9 cellular contexts compared by ENCODE assay signal in genomic region chr20:36471885-36472642, GRCh38.
DNase-seq lines count a peak whose midpoint lies in the region; ATAC-seq and TF ChIP-seq lines count a peak whose summit lies in the region.
"Had no signal": no experiment of that assay in that cellular context is flagged by ENCODE, and none has a peak within 500 bp of the region (broad histone marks: within the 10 kb centered on the region; RNA-seq: fewer than 3 reads in every experiment).

No MANE protein-coding gene starts in this region.

- peaks cover 51% of the 10 kb centered on the region for H3K4me1 Mint-ChIP-seq in activated T-cell treated with anti-CD3 and anti-CD28 coated beads, Interleukin-2, amount 50 U/mL, for 24 hours (ENCODE audit: low read depth)
- H3K4me1 Mint-ChIP-seq in activated naive CD8-positive, alpha-beta T cell treated with anti-CD3 and anti-CD28 coated beads for 36 hours, result peaks cover 44% of the 10 kb centered on the region
- peaks cover 52% of the 10 kb centered on the region for H3K4me1 Mint-ChIP-seq in memory B cell

- H3K9me3 Mint-ChIP-seq in activated T-cell treated with anti-CD3 and anti-CD28 coated beads, Interleukin-2, amount 50 U/mL, for 24 hours, result no peaks in the 10 kb centered on the region
- no peaks in the 10 kb centered on the region for H3K9me3 Mint-ChIP-seq in activated naive CD8-positive, alpha-beta T cell treated with anti-CD3 and anti-CD28 coated beads for 36 hours
- no peaks in the 10 kb centered on the region for H3K9me3 Mint-ChIP-seq in memory B cell

- no peaks in the 10 kb centered on the region for H3K27me3 ChIP-seq in tibial artery

- H3K27ac Mint-ChIP-seq in activated T-cell treated with anti-CD3 and anti-CD28 coated beads, Interleukin-2, amount 50 U/mL, for 24 hours, result peak overlapping the region; percentile 86
- peak overlapping the region; percentile 75 for H3K27ac Mint-ChIP-seq in activated naive CD8-positive, alpha-beta T cell treated with anti-CD3 and anti-CD28 coated beads for 36 hours
- H3K27ac Mint-ChIP-seq in memory B cell, result peak overlapping the region; percentile 97

- H3K27ac ChIP-seq in tibial artery, result peak overlapping the region; percentile 91 to 99

- H3K4me3 Mint-ChIP-seq in activated T-cell treated with anti-CD3 and anti-CD28 coated beads, Interleukin-2, amount 50 U/mL, for 24 hours, result peak overlapping the region; percentile 65
- peak overlapping the region; percentile 62 for H3K4me3 Mint-ChIP-seq in activated naive CD8-positive, alpha-beta T cell treated with anti-CD3 and anti-CD28 coated beads for 36 hours
- H3K4me3 Mint-ChIP-seq in memory B cell, result peak overlapping the region; percentile 60

- no peaks in the 10 kb centered on the region for H3K27me3 Mint-ChIP-seq in activated T-cell treated with anti-CD3 and anti-CD28 coated beads, Interleukin-2, amount 50 U/mL, for 24 hours
- no peaks in the 10 kb centered on the region for H3K27me3 Mint-ChIP-seq in activated naive CD8-positive, alpha-beta T cell treated with anti-CD3 and anti-CD28 coated beads for 36 hours
- H3K27me3 Mint-ChIP-seq in memory B cell, result no peaks in the 10 kb centered on the region

- in situ Hi-C loops in ACHN (cut with HindIII; ENCODE audit: low pct_ligation_motif_present, low pct_unique_long_range_greater_than_20kb, low sequenced_read_pairs), result no loop called here

- H3K4me3 ChIP-seq in tibial artery, result peak overlapping the region; percentile 37 to 43

- no peak for DNase-seq in activated T-cell treated with anti-CD3 and anti-CD28 coated beads, Interleukin-2, amount 50 U/mL, for 24 hours
- no peak for DNase-seq in activated T-cell treated with anti-CD3 and anti-CD28 coated beads, Interleukin-2, amount 50 U/mL, for 48 hours
- no peak for DNase-seq in activated naive CD8-positive, alpha-beta T cell treated with anti-CD3 and anti-CD28 coated beads for 36 hours
- no peak for DNase-seq in memory B cell (ENCODE audit: low spot score in 2 of 2)
- no peak for DNase-seq in tibial artery
- DNase-seq in ACHN, result no peak
- DNase-seq: stimulated activated CD4-positive, alpha-beta T cell treated with anti-CD3 and anti-CD28 coated beads, Interleukin-4, amount 100 ng/mL, for 4 hours had no signal

- ATAC-seq in memory B cell (ENCODE audit: low read depth) (no peak), HG02885 (IDR thresholded peaks at IDR 0.05; ENCODE audit: poor library complexity, unreplicated experiment) (no peak), GM19395 (IDR thresholded peaks at IDR 0.05; ENCODE audit: unreplicated experiment) (no peak)

- no peaks in the 10 kb centered on the region for H3K9me3 ChIP-seq in tibial artery

- peaks cover 0 to 98% (median 75%) of the 10 kb centered on the region in 4 donors for H3K4me1 ChIP-seq in tibial artery

- intact Hi-C loops in tibial artery (cut with DNase I; ENCODE audit: low total_unique reads), result no loop called here

- H3K36me3 Mint-ChIP-seq in activated T-cell treated with anti-CD3 and anti-CD28 coated beads, Interleukin-2, amount 50 U/mL, for 24 hours (ENCODE audit: low read depth), result no peaks in the 10 kb centered on the region
- H3K36me3 Mint-ChIP-seq in activated naive CD8-positive, alpha-beta T cell treated with anti-CD3 and anti-CD28 coated beads for 36 hours, result no peaks in the 10 kb centered on the region
- H3K36me3 Mint-ChIP-seq in memory B cell, result peaks cover 3% of the 10 kb centered on the region

- no peak for TF ChIP-seq CTCF in tibial artery (IDR thresholded peaks at IDR 0.05)

- peaks cover 0 to 4% (median 0%) of the 10 kb centered on the region in 3 donors for H3K36me3 ChIP-seq in tibial artery
